In the genomic region with DNA sequence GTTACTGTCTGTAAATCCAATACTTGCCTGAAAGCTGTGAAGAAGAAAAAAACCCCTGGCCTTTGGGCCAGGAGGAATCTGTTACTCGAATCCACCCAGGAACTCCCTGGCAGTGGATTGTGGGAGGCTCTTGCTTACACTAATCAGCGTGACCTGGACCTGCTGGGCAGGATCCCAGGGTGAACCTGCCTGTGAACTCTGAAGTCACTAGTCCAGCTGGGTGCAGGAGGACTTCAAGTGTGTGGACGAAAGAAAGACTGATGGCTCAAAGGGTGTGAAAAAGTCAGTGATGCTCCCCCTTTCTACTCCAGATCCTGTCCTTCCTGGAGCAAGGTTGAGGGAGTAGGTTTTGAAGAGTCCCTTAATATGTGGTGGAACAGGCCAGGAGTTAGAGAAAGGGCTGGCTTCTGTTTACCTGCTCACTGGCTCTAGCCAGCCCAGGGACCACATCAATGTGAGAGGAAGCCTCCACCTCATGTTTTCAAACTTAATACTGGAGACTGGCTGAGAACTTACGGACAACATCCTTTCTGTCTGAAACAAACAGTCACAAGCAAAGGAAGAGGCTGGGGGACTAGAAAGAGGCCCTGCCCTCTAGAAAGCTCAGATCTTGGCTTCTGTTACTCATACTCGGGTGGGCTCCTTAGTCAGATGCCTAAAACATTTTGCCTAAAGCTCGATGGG, we compare ENCODE assay signal across 9 cellular contexts. TPM values are rescaled to one million over a fixed set of nuclear protein-coding genes. Genes with fewer than 3 reads are reported as not detected.
DNase-seq lines count a peak whose midpoint lies in the region; ATAC-seq, FAIRE-seq and TF ChIP-seq lines count a peak whose summit lies in the region.
"Had no signal": no experiment of that assay in that cellular context is flagged by ENCODE, and none has a peak within 500 bp of the region (broad histone marks: within the 10 kb centered on the region; RNA-seq: fewer than 3 reads in every experiment).

No MANE protein-coding gene starts in this region.

- no peak for TF ChIP-seq EP300 in stomach (IDR thresholded peaks at IDR 0.05)

- H3K9ac ChIP-seq in liver (ENCODE audit: low read depth in 1 of 2, low read length in 2 of 2): no peak overlapping the region

- H3K36me3 ChIP-seq in liver (ENCODE audit: control insufficient read depth in 4 of 4, insufficient read depth in 3 of 4, low read depth in 1 of 4, low read length in 3 of 4) (peaks cover 7 to 13% (median 10%) of the 10 kb centered on the region in 4 donors), stomach (peaks cover 68 to 97% (median 94%) of the 10 kb centered on the region in 4 donors)

- H3K27ac ChIP-seq in liver (ENCODE audit: low read depth in 1 of 2, low read length in 2 of 2): peak overlapping the region; percentile 49 to 57
- H3K27ac ChIP-seq in stomach: peak overlapping the region; percentile 43 to 80 (median 74)

- DNase-seq in T-helper 17 cell (no peak), stomach (peak; percentile 77), NCI-H82 treated with DMSO at 0.1 percent for 48 hours (lab: John Stamatoyannopoulos, UW; ENCODE audit: unreplicated experiment) (no peak), frontal cortex (ENCODE audit: low spot score in 2 of 2) (no peak)
- DNase-seq in activated effector memory CD4-positive, alpha-beta T cell treated with anti-CD3 and anti-CD28 coated beads, Interleukin-2, amount 50 U/mL, for 16 hours: peak; percentile 67
- DNase-seq: NCI-H82 had no signal

- peak; percentile 71 for ATAC-seq in T-helper 17 cell
- no peak for ATAC-seq in GM19395 (IDR thresholded peaks at IDR 0.05; ENCODE audit: unreplicated experiment)
- ATAC-seq: GM23338 had no signal

- H3K36me3 Mint-ChIP-seq in T-helper 17 cell (ENCODE audit: low read depth): peaks cover 9% of the 10 kb centered on the region

- H3K4me3 ChIP-seq in liver (ENCODE audit: low read depth in 1 of 3, low read length in 3 of 3) (no peak overlapping the region), stomach (no peak overlapping the region)
- H3K4me3 ChIP-seq: GM23338 had no signal

- no peak for TF ChIP-seq POLR2A in stomach (IDR thresholded peaks at IDR 0.05)

- no peak for TF ChIP-seq CTCF in liver (IDR thresholded peaks at IDR 0.05; ENCODE audit: low read depth, low read length, missing input control)
- TF ChIP-seq CTCF in stomach (IDR thresholded peaks at IDR 0.05): no peak

- H3K27me3 Mint-ChIP-seq in T-helper 17 cell: no peaks in the 10 kb centered on the region

- H3K27ac Mint-ChIP-seq in T-helper 17 cell: peak overlapping the region; percentile 100
- H3K27ac Mint-ChIP-seq: GM23338 had no signal

- FAIRE-seq in frontal cortex (lab: Jason Lieb, UNC): no peak

- peaks cover 0 to 13% (median 6%) of the 10 kb centered on the region in 4 donors for H3K4me1 ChIP-seq in liver (ENCODE audit: control insufficient read depth in 4 of 4, insufficient read depth in 4 of 4, low read length in 3 of 4)
- peaks cover 9 to 73% (median 47%) of the 10 kb centered on the region in 4 donors for H3K4me1 ChIP-seq in stomach

- H3K27me3 ChIP-seq in liver (ENCODE audit: control insufficient read depth in 4 of 4, insufficient read depth in 4 of 4, low read length in 3 of 4) (no peaks in the 10 kb centered on the region), stomach (no peaks in the 10 kb centered on the region)

- peaks cover 54% of the 10 kb centered on the region for H3K4me1 Mint-ChIP-seq in T-helper 17 cell

- H3K9me3 ChIP-seq in T-helper 17 cell (ENCODE audit: control insufficient read depth, low read length, poor library complexity, severe bottlenecking): no peaks in the 10 kb centered on the region
- H3K9me3 ChIP-seq in liver (ENCODE audit: control insufficient read depth in 4 of 4, low read length in 3 of 4): no peaks in the 10 kb centered on the region
- no peaks in the 10 kb centered on the region for H3K9me3 ChIP-seq in stomach

- WGBS in liver: 60% methylated on average over 6 of the region's 6 CpGs
- 49 to 66% (median 56%) methylated on average over 6 of the region's 6 CpGs for WGBS in stomach, 5 donors

- intact Hi-C loops in stomach (cut with DNase I; ENCODE audit: low total_unique reads): no loop called here

- TF ChIP-seq RAD21 in liver (IDR thresholded peaks at IDR 0.05): no peak

- peak overlapping the region; percentile 83 for H3K4me3 Mint-ChIP-seq in T-helper 17 cell
- H3K4me3 Mint-ChIP-seq: GM23338 had no signal

TF ChIP-seq in liver, 16 proteins besides CTCF, POLR2A, EP300 and RAD21:
- TF ChIP-seq HNF4A (conservative IDR thresholded peaks at IDR 0.05): peak; percentile 33 to 37
- no peak for TF ChIP-seq TAF1 (conservative IDR thresholded peaks at IDR 0.05)
- no peak for TF ChIP-seq YY1 (IDR thresholded peaks at IDR 0.05)
- peak; percentile 42 for TF ChIP-seq RXRA (IDR thresholded peaks at IDR 0.05)
- TF ChIP-seq, protein P1, sequence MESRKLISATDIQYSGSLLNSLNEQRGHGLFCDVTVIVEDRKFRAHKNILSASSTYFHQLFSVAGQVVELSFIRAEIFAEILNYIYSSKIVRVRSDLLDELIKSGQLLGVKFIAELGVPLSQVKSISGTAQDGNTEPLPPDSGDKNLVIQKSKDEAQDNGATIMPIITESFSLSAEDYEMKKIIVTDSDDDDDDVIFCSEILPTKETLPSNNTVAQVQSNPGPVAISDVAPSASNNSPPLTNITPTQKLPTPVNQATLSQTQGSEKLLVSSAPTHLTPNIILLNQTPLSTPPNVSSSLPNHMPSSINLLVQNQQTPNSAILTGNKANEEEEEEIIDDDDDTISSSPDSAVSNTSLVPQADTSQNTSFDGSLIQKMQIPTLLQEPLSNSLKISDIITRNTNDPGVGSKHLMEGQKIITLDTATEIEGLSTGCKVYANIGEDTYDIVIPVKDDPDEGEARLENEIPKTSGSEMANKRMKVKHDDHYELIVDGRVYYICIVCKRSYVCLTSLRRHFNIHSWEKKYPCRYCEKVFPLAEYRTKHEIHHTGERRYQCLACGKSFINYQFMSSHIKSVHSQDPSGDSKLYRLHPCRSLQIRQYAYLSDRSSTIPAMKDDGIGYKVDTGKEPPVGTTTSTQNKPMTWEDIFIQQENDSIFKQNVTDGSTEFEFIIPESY (IDR thresholded peaks at IDR 0.05): no peak
TF ChIP-seq in liver: peak in this region for 2.

RNA-seq across cellular contexts. Expression of a gene that starts 13.5 kb away (rescaled TPM):
- total RNA-seq in T-helper 17 cell (100 to 1,000 TPM; 388 to 426 TPM), liver (1 to 10 TPM; 7.3 to 7.8 TPM), stomach (10 to 100 TPM in 3 of 5 donors, 1 to 10 TPM in 2; 3.5 to 53.0 (median 20.5) TPM), frontal cortex (20.8 TPM)
- polyA plus RNA-seq in liver (1 to 10 TPM; 3.1 to 4.7 TPM), stomach (1 to 10 TPM; 6.6 to 8.5 (median 7.6) TPM)

Comparison
In these comparisons a context has a peak if more than half of its experiments do, and no peak if none do; other contexts are left out.
1. DNase-seq: peak in activated effector memory CD4-positive, alpha-beta T cell treated with anti-CD3 and anti-CD28 coated beads, Interleukin-2, amount 50 U/mL, for 16 hours (single experiment) and stomach (single experiment); none in T-helper 17 cell (0 of 3), NCI-H82 treated with DMSO at 0.1 percent for 48 hours (single experiment) and frontal cortex (0 of 2).
2. RNA of a gene that starts 13.5 kb away (total RNA-seq): 388 to 426 TPM in T-helper 17 cell; 20.8 TPM in frontal cortex (single experiment), 3.5 to 53.0 TPM in stomach and 7.3 to 7.8 TPM in liver; every median in the first group is over 4 times any median in the second.